2 cellular contexts compared by ENCODE assay signal in the genomic region with DNA sequence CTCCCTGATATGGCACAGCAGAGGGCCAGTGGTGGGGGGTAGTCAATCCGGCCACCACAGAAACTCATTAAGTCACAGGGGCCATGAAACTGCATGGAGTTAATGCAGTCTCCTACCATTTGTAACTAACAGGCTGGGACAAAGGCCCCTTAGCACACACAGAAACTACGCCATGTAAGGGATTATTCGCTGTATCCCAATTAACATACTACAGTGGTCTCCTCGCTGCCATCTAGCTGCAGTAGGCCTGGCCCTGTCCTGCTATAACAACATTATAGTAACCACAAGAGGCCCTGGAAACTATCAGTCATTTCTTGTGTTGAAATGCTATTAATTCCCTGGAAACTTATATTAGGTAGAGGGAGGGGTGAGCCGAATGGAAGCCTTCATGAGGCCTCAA.
TF ChIP-seq lines count a peak whose summit lies in the region.

No MANE protein-coding gene starts in this region.

TF ChIP-seq in H1, 55 proteins besides CTCF, POLR2A, EP300 and RAD21 (continued from another document):
- TF ChIP-seq CTBP2 (IDR thresholded peaks at IDR 0.05; ENCODE audit: borderline replicate concordance, insufficient read depth, insufficient read length, low read length) (no peak), YY1 (IDR thresholded peaks at IDR 0.05; ENCODE audit: low read depth, low read length) (0 out of 2 replicates have a peak, but pooled peaks have one; percentile 20), SP1 (IDR thresholded peaks at IDR 0.05; ENCODE audit: low read depth, low read length) (no peak), SRF (IDR thresholded peaks at IDR 0.05; ENCODE audit: low read depth, low read length) (peak; percentile 84), FOSL1 (IDR thresholded peaks at IDR 0.05; ENCODE audit: insufficient read depth, low read depth, low read length) (no peak), GTF2F1 (IDR thresholded peaks at IDR 0.05; ENCODE audit: borderline replicate concordance, low read depth, low read length) (no peak), RBBP5 (IDR thresholded peaks at IDR 0.05; ENCODE audit: borderline replicate concordance, low read depth, low read length) (no peak), KDM5A (IDR thresholded peaks at IDR 0.05; ENCODE audit: low read length) (no peak), TBP (IDR thresholded peaks at IDR 0.05; ENCODE audit: low read depth, low read length) (no peak), MAFK (IDR thresholded peaks at IDR 0.05; ENCODE audit: low read depth, low read length) (no peak)
- TF ChIP-seq, protein P1, sequence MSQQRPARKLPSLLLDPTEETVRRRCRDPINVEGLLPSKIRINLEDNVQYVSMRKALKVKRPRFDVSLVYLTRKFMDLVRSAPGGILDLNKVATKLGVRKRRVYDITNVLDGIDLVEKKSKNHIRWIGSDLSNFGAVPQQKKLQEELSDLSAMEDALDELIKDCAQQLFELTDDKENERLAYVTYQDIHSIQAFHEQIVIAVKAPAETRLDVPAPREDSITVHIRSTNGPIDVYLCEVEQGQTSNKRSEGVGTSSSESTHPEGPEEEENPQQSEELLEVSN (IDR thresholded peaks at IDR 0.05), result no peak
- TF ChIP-seq, protein P2, sequence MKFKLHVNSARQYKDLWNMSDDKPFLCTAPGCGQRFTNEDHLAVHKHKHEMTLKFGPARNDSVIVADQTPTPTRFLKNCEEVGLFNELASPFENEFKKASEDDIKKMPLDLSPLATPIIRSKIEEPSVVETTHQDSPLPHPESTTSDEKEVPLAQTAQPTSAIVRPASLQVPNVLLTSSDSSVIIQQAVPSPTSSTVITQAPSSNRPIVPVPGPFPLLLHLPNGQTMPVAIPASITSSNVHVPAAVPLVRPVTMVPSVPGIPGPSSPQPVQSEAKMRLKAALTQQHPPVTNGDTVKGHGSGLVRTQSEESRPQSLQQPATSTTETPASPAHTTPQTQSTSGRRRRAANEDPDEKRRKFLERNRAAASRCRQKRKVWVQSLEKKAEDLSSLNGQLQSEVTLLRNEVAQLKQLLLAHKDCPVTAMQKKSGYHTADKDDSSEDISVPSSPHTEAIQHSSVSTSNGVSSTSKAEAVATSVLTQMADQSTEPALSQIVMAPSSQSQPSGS (IDR thresholded peaks at IDR 0.05; ENCODE audit: low read length), result no peak
TF ChIP-seq in H1: peak in this region for 2.

TF ChIP-seq in liver, 16 proteins besides CTCF, POLR2A, EP300 and RAD21 (continued from another document):
- TF ChIP-seq, protein P3, sequence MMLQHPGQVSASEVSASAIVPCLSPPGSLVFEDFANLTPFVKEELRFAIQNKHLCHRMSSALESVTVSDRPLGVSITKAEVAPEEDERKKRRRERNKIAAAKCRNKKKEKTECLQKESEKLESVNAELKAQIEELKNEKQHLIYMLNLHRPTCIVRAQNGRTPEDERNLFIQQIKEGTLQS (IDR thresholded peaks at IDR 0.05), result no peak
- TF ChIP-seq REST (IDR thresholded peaks at IDR 0.05) (no peak), HNF4A (conservative IDR thresholded peaks at IDR 0.05) (no peak), GABPA (IDR thresholded peaks at IDR 0.05 in 1 of 2, conservative IDR thresholded peaks at IDR 0.05 in 1 of 2) (no peak), ZBTB33 (IDR thresholded peaks at IDR 0.05) (no peak), NR2F2 (IDR thresholded peaks at IDR 0.05) (no peak), YY1 (IDR thresholded peaks at IDR 0.05) (no peak), FOXA1 (IDR thresholded peaks at IDR 0.05) (no peak), MAX (IDR thresholded peaks at IDR 0.05) (no peak), JUND (IDR thresholded peaks at IDR 0.05) (no peak), SP1 (IDR thresholded peaks at IDR 0.05) (no peak), HNF4G (IDR thresholded peaks at IDR 0.05) (no peak)
